Comparison of ENCODE assay signal across 8 cellular contexts in the genomic region with DNA sequence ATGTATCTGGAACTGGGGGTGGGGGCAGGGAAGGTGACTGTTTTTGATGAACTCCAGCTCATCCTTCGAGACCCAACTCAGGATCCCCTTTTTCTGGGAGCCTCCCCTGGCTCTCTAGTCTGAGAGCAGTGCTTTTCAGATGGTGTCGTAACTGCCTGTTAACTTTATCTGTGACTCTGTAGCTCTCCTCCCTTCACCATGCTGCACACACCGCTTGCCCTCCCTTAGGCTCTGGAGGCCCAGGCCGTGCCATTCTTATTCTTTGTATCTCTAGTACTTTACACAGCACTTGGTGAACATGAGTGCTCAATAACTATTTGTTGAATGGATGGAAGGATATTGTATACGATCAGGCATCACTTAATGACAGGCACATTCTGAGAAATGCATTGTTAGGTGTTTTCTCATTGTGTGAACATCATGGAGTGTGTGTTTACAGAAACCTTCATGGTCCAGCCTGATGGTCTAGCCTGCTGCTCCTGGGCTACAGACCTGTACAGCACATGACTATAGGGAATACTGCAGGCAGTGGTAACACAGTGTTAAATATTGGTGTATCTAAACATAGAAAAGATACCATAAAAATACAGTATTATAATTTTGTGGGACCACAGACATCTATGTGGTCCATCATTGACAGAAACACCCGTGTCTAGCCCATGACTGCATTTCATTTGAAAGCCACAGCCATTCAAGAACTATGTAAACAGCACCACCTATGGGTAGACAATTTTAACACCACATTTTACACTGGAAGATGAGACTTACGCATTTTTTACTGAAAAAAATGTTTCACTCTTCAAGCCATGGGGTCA.
DNase-seq lines count a peak whose midpoint lies in the region; ATAC-seq, FAIRE-seq and TF ChIP-seq lines count a peak whose summit lies in the region.

No MANE protein-coding gene starts in this region.

- TF ChIP-seq RAD21 in K562 (CRISPR knock-in tag; conservative IDR thresholded peaks at IDR 0.05 in 1 of 2, IDR thresholded peaks at IDR 0.05 in 1 of 2): peak; percentile 63 to 77

- no peak for TF ChIP-seq POLR2A in K562 (conservative IDR thresholded peaks at IDR 0.05)

- no peak overlapping the region for H3K4me2 ChIP-seq in K562 (ENCODE audit: insufficient read depth, low read length)

- WGBS in K562 (ENCODE audit: insufficient coverage, low coverage, missing lambda C conversion rate): 7% methylated on average over 6 of the region's 7 CpGs

- no peak overlapping the region for H2AFZ ChIP-seq in K562 (ENCODE audit: low read depth, low read length)

- POLR2A ChIA-PET in K562 (lab: Yijun Ruan, JAX): no interaction called here

- H4K20me1 ChIP-seq in K562 (replicated peaks; ENCODE audit: control insufficient read depth, insufficient read depth, low read length): no peaks in the 10 kb centered on the region

- H3K9ac ChIP-seq in K562 (ENCODE audit: insufficient read depth in 1 of 2, low read depth in 2 of 2, low read length in 2 of 2): no peak overlapping the region

- intact Hi-C loops in K562 (cut with micrococcal nuclease): loop anchor here (1.0 to 2.0 kb wide), 3 partner anchors 155 to 366 kb away; no protein-coding TSS in a partner anchor

- peaks cover 8 to 51% of the 10 kb centered on the region in 2 experiments; a peak in 4 of 5 replicates for H3K27me3 ChIP-seq in K562 (ENCODE audit: control insufficient read depth in 2 of 2, insufficient read depth in 2 of 2, low read length in 2 of 2)

- H3K27ac ChIP-seq in 22Rv1 (no peak overlapping the region), K562 (ENCODE audit: extremely low read depth, low read depth, low read length) (no peak overlapping the region)

- H3K79me2 ChIP-seq in K562 (ENCODE audit: control insufficient read depth, insufficient read depth, low read length): no peaks in the 10 kb centered on the region

- peak; percentile 89 for FAIRE-seq in K562 (lab: Jason Lieb, UNC)

- CTCF ChIA-PET in K562 (lab: Yijun Ruan, JAX; ENCODE audit: low intra/inter-chr PET ratio): interaction anchor here (1.1 to 2.2 kb wide), 3 partner anchors 155 to 495 kb away, joined by 3 to 13 read pairs (median 9); no protein-coding TSS in a partner anchor

- ATAC-seq in HG03342 (IDR thresholded peaks at IDR 0.05; ENCODE audit: unreplicated experiment) (peak; percentile 59), K562 (peak; percentile 87)
- peak; percentile 49 for ATAC-seq in stimulated activated naive CD8-positive, alpha-beta T cell treated with anti-CD3 and anti-CD28 coated beads, Interleukin-15, Interleukin-2, amounts not matched to agents 100 U/mL and 50 U/mL, for 24 hours

- no peaks in the 10 kb centered on the region for H3K9me3 ChIP-seq in K562 (replicated peaks; ENCODE audit: control insufficient read depth, insufficient read depth, low read depth, low read length)

- peak; percentile 74 for DNase-seq in EH (ENCODE audit: low read depth)
- DNase-seq in NCI-H460 (ENCODE audit: extremely low read depth, low read depth): peak; percentile 64
- DNase-seq in K562 (ENCODE audit: extremely low read depth in 1 of 4, low spot score in 3 of 4): peak; percentile 33 to 52 (median 45)
- peak; percentile 41 for DNase-seq in iPS DF 4.7 (ENCODE audit: extremely low read depth, low spot score)
- DNase-seq in stimulated activated naive CD8-positive, alpha-beta T cell treated with anti-CD3 and anti-CD28 coated beads, Interleukin-15, Interleukin-2, amounts not matched to agents 100 U/mL and 50 U/mL, for 24 hours: no peak
- no peak for DNase-seq in ureter (ENCODE audit: low spot score)

- TF ChIP-seq CTCF in 22Rv1 (IDR thresholded peaks at IDR 0.05) (peak; percentile 85), K562 (IDR thresholded peaks at IDR 0.05 in 2 of 3, conservative IDR thresholded peaks at IDR 0.05 in 1 of 3; ENCODE audit: insufficient read depth in 2 of 3, low read depth in 1 of 3, low read length in 3 of 3) (peak; percentile 53 to 79 (median 61))

- no peak for TF ChIP-seq EP300 in K562 (IDR thresholded peaks at IDR 0.05; ENCODE audit: low read length)

- in situ Hi-C loops in K562 (cut with MboI): loop anchor here (10.0 to 25.0 kb wide), 3 partner anchors 160 to 498 kb away; no protein-coding TSS in a partner anchor

- BruUV-seq in K562 (replicated peaks; lab: Mats Ljungman, UMichigan): no TSS peak

- H3K36me3 ChIP-seq in K562 (ENCODE audit: control insufficient read depth, insufficient read depth, low read length): no peaks in the 10 kb centered on the region

- no peak overlapping the region for H3K4me3 ChIP-seq in K562

- H3K4me1 ChIP-seq in K562 (replicated peaks in 1 of 2; ENCODE audit: control insufficient read depth in 2 of 2, insufficient read depth in 2 of 2, low read length in 2 of 2): no peaks in the 10 kb centered on the region

- no peaks in the 10 kb centered on the region for H3K9me1 ChIP-seq in K562 (ENCODE audit: control insufficient read depth, insufficient read depth, low read length)

TF ChIP-seq in K562, 482 proteins besides CTCF, POLR2A, EP300 and RAD21:
- TF ChIP-seq ZBED1 (IDR thresholded peaks at IDR 0.05): no peak
- no peak for TF ChIP-seq PHF20 (IDR thresholded peaks at IDR 0.05; ENCODE audit: partially characterized antibody)
- peak; percentile 44 for TF ChIP-seq DEAF1 (CRISPR knock-in tag; IDR thresholded peaks at IDR 0.05)
- TF ChIP-seq ZNF124 (CRISPR knock-in tag; IDR thresholded peaks at IDR 0.05): no peak
- no peak for TF ChIP-seq CREB1 (IDR thresholded peaks at IDR 0.05)
- TF ChIP-seq CREB1 (CRISPR knock-in tag; IDR thresholded peaks at IDR 0.05): no peak
- no peak for TF ChIP-seq ZNF695 (CRISPR knock-in tag; IDR thresholded peaks at IDR 0.05)
- no peak for TF ChIP-seq CREM (IDR thresholded peaks at IDR 0.05; ENCODE audit: low read depth)
- no peak for TF ChIP-seq SRSF9 (IDR thresholded peaks at IDR 0.05; ENCODE audit: borderline replicate concordance, low read depth, low read length)
- peak; percentile 36; the same call in 1 of the 2 replicates for TF ChIP-seq ZKSCAN3 (CRISPR knock-in tag; IDR thresholded peaks at IDR 0.05)
- TF ChIP-seq, protein P1, sequence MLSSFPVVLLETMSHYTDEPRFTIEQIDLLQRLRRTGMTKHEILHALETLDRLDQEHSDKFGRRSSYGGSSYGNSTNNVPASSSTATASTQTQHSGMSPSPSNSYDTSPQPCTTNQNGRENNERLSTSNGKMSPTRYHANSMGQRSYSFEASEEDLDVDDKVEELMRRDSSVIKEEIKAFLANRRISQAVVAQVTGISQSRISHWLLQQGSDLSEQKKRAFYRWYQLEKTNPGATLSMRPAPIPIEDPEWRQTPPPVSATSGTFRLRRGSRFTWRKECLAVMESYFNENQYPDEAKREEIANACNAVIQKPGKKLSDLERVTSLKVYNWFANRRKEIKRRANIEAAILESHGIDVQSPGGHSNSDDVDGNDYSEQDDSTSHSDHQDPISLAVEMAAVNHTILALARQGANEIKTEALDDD (IDR thresholded peaks at IDR 0.05): no peak
- no peak for TF ChIP-seq ARID1B (IDR thresholded peaks at IDR 0.05)
- TF ChIP-seq MEF2D (tag; conservative IDR thresholded peaks at IDR 0.05; ENCODE audit: low read depth): no peak
- no peak for TF ChIP-seq BCL6 (CRISPR knock-in tag; IDR thresholded peaks at IDR 0.05)
- no peak for TF ChIP-seq ZNF253 (CRISPR knock-in tag; conservative IDR thresholded peaks at IDR 0.05)
- TF ChIP-seq SMC3 (conservative IDR thresholded peaks at IDR 0.05; ENCODE audit: insufficient read depth, low read depth, low read length): 0 out of 2 replicates have a peak, but pooled peaks have one; percentile 25
- no peak for TF ChIP-seq XRCC3 (IDR thresholded peaks at IDR 0.05)
- TF ChIP-seq SRSF1 (IDR thresholded peaks at IDR 0.05; ENCODE audit: low read depth, low read length): no peak
- no peak for TF ChIP-seq FOSL1 (tag; conservative IDR thresholded peaks at IDR 0.05)

Comparison
In these comparisons a context has a peak if more than half of its experiments do, and no peak if none do; other contexts are left out.
1. DNase-seq: peak in EH (single experiment), NCI-H460 (single experiment), K562 (4 of 4) and iPS DF 4.7 (single experiment); none in stimulated activated naive CD8-positive, alpha-beta T cell treated with anti-CD3 and anti-CD28 coated beads, Interleukin-15, Interleukin-2, amounts not matched to agents 100 U/mL and 50 U/mL, for 24 hours (single experiment) and ureter (single experiment).
2. Peak in every context shown above with its lines, with median percentiles within 50 percentile points of each other: ATAC-seq.